Comparison of ENCODE assay signal across 8 cellular contexts in genomic region chr2:111071480-111072143, GRCh38. TPM values are rescaled to one million over a fixed set of nuclear protein-coding genes. Genes with fewer than 3 reads are reported as not detected.
A peak's percentile ranks its signal among the peaks of the same experiment; 100 is the strongest.
DNase-seq lines count a peak whose midpoint lies in the region; ATAC-seq and TF ChIP-seq lines count a peak whose summit lies in the region.

No MANE protein-coding gene starts in this region.

- TF ChIP-seq POLR2A in body of pancreas (IDR thresholded peaks at IDR 0.05) = no peak

- ATAC-seq in body of pancreas (peak; percentile 48), lung (ENCODE audit: insufficient read depth, low FRiP score) (peak; percentile 42), HG02623 (IDR thresholded peaks at IDR 0.05; ENCODE audit: unreplicated experiment) (no peak), HG03565 (IDR thresholded peaks at IDR 0.05; ENCODE audit: unreplicated experiment) (no peak), HG02884 (IDR thresholded peaks at IDR 0.05; ENCODE audit: unreplicated experiment) (no peak)

- H3K36me3 ChIP-seq in body of pancreas (replicated peaks in 1 of 2; ENCODE audit: insufficient read depth in 1 of 2, low read depth in 2 of 2) (no peaks in the 10 kb centered on the region), lung (ENCODE audit: control insufficient read depth in 2 of 2, insufficient read depth in 2 of 2, low read length in 2 of 2) (peaks cover 0 to 1% of the 10 kb centered on the region in 2 donors)

- TF ChIP-seq CTCF in body of pancreas (IDR thresholded peaks at IDR 0.05) (no peak), lung (IDR thresholded peaks at IDR 0.05; ENCODE audit: control extremely low read depth, extremely low read depth) (no peak)

- H3K4me3 ChIP-seq in body of pancreas (no peak overlapping the region), lung (no peak overlapping the region)

- intact Hi-C loops in body of pancreas (cut with DNase I) = no loop called here

- peak overlapping the region in 3 of 4 donors; percentile 11 to 36 (median 33) for H3K27ac ChIP-seq in body of pancreas
- H3K27ac ChIP-seq in lung (ENCODE audit: low read depth in 1 of 2, low read length in 1 of 2) = peak overlapping the region in 1 of 2 donors; percentile 50

- DNase-seq in AG08396 (ENCODE audit: low spot score) (peak; percentile 66), HS-27A (ENCODE audit: low read depth) (peak; percentile 58), body of pancreas (peak in 1 of 4 donors; percentile 35), lung (ENCODE audit: low spot score) (no peak)
- no peak for DNase-seq in activated effector memory CD4-positive, alpha-beta T cell treated with Interleukin-2 at 50 U/mL for 16 hours

- H3K4me1 ChIP-seq in body of pancreas (peaks cover 6% of the 10 kb centered on the region), lung (ENCODE audit: control insufficient read depth in 2 of 2, insufficient read depth in 2 of 2, low read length in 2 of 2) (peaks cover 0 to 4% of the 10 kb centered on the region in 2 donors)

- WGBS in body of pancreas, 2 donors = 42 to 45% methylated on average over 4 of the region's 4 CpGs
- 47 to 59% methylated on average over 4 of the region's 4 CpGs for WGBS in lung, 2 donors

- H3K9me3 ChIP-seq in body of pancreas (peaks cover 0 to 2% (median 0%) of the 10 kb centered on the region in 3 donors), lung (ENCODE audit: control insufficient read depth in 2 of 2, insufficient read depth in 1 of 2, low read length in 1 of 2) (peaks cover 0 to 4% of the 10 kb centered on the region in 2 donors)

- H3K27me3 ChIP-seq in body of pancreas (no peaks in the 10 kb centered on the region), lung (ENCODE audit: control insufficient read depth, insufficient read depth) (no peaks in the 10 kb centered on the region)

RNA-seq across cellular contexts. Expression of gene BCL2L11, which starts 49.1 kb away (rescaled TPM):
- total RNA-seq in body of pancreas (10 to 100 TPM; 10.9 to 18.7 TPM), lung (10 to 100 TPM; 15.9 to 24.2 TPM)
- polyA plus RNA-seq in lung = 1 to 10 TPM; 3.8 to 9.2 TPM

Comparison
In these comparisons a context has a peak if more than half of its experiments do, and no peak if none do; other contexts are left out.
1. DNase-seq: peak in AG08396 (single experiment) and HS-27A (single experiment); none in lung (single experiment) and activated effector memory CD4-positive, alpha-beta T cell treated with Interleukin-2 at 50 U/mL for 16 hours (single experiment).
2. ATAC-seq: peak in body of pancreas (single experiment) and lung (single experiment); none in HG02623 (single experiment), HG03565 (single experiment) and HG02884 (single experiment).